ENCODE assay signal across 9 cellular contexts in the genomic region with DNA sequence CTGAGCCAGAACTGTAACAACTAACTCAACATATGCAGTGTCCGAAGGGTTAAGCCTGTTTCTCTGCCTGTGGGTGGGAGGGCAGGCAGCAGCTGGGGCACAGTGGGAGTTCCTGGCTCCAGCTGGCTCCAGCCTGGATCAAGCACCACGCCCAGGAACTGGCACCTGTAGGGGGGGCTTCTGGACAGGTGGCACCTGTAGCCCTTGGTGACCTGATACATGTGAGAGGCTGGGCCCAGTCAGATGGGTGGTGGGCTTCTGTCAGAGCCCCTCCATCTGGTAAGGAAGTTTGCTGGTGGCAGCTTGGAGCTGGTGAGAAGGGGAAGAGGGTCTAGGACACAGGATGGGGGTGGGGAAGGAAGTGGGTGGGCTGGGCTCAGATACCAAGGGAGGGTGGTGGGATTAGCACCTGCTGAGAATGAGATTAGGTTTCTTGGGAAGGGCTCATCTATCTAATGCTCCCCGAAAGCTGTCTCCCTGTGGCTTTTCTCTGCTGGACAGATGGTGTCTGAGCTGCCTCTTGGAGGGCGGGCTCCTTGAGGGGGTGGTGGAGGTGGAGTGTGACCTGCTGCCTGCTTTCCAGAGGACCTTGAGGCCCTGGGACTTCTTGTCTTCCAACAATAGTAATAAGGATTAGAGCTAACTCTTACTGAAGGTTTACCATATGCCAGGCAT. TPM values are rescaled to one million over a fixed set of nuclear protein-coding genes. Genes with fewer than 3 reads are reported as not detected.
DNase-seq lines count a peak whose midpoint lies in the region; ATAC-seq and TF ChIP-seq lines count a peak whose summit lies in the region.
"Had no signal": no experiment of that assay in that cellular context is flagged by ENCODE, and none has a peak within 500 bp of the region (broad histone marks: within the 10 kb centered on the region; RNA-seq: fewer than 3 reads in every experiment).

No MANE protein-coding gene starts in this region.

- H3K27me3 Mint-ChIP-seq in T-helper 17 cell, result no peaks in the 10 kb centered on the region
- H3K27me3 Mint-ChIP-seq: activated B cell treated with CpG ODN at 0.5 μM for 24 hours had no signal

- H3K9ac ChIP-seq in HUES48 (ENCODE audit: low read depth, low read length), result no peak overlapping the region

- no peak overlapping the region for H3K4me3 Mint-ChIP-seq in T-helper 17 cell
- H3K4me3 Mint-ChIP-seq: activated B cell treated with CpG ODN at 0.5 μM for 24 hours had no signal

- H3K79me2 ChIP-seq in ACC112 (ENCODE audit: control insufficient read depth, insufficient read depth, low read length, unreplicated experiment), result peaks cover 83% of the 10 kb centered on the region

- peak overlapping the region; percentile 71 for H3K27ac Mint-ChIP-seq in T-helper 17 cell

- H3K36me3 ChIP-seq in ACC112 (ENCODE audit: insufficient read depth, low read length), result peaks cover 12% of the 10 kb centered on the region; the same call in 1 of the 2 replicates
- H3K36me3 ChIP-seq in HUES48 (ENCODE audit: control insufficient read depth, insufficient read depth, low read length), result 0 out of 2 replicates have a peak, but pooled peaks cover 4% of the 10 kb centered on the region
- peaks cover 50% of the 10 kb centered on the region for H3K36me3 ChIP-seq in lower lobe of right lung

- no peak for DNase-seq in T-helper 17 cell
- no peak for DNase-seq in lower lobe of right lung
- no peak for DNase-seq in NOMO-1 treated with dmso at 0.1 percent for 144 hours (lab: John Stamatoyannopoulos, UW; ENCODE audit: unreplicated experiment)
- DNase-seq in GM03348 (ENCODE audit: low spot score), result no peak
- DNase-seq in NCI-H187 treated with DMSO at 0.1 percent for 48 hours (lab: John Stamatoyannopoulos, UW), result no peak
- DNase-seq: activated B cell treated with CpG ODN at 0.5 μM for 24 hours had no signal

- intact Hi-C loops in lower lobe of right lung (cut with DNase I), result no loop called here

- TF ChIP-seq CTCF in lower lobe of right lung (IDR thresholded peaks at IDR 0.05), result no peak

- ATAC-seq in T-helper 17 cell, result no peak
- no peak for ATAC-seq in lower lobe of right lung
- no peak for ATAC-seq in GM18519 (IDR thresholded peaks at IDR 0.05; ENCODE audit: low FRiP score, unreplicated experiment)

- peak overlapping the region; percentile 87 for H3K27ac ChIP-seq in ACC112 (ENCODE audit: low read depth, low read length)
- peak overlapping the region; percentile 62 for H3K27ac ChIP-seq in HUES48 (ENCODE audit: low read depth, low read length)
- H3K27ac ChIP-seq in lower lobe of right lung, result peak overlapping the region; percentile 69

- H3K4me1 ChIP-seq in ACC112 (ENCODE audit: control insufficient read depth, insufficient read depth, low read length, unreplicated experiment) (peaks cover 54% of the 10 kb centered on the region), HUES48 (ENCODE audit: control insufficient read depth, insufficient read depth, low read length) (peaks cover 25% of the 10 kb centered on the region), lower lobe of right lung (peaks cover 84% of the 10 kb centered on the region)

- no peaks in the 10 kb centered on the region for H3K27me3 ChIP-seq in ACC112 (ENCODE audit: insufficient read depth, low read length)
- H3K27me3 ChIP-seq in HUES48 (ENCODE audit: control insufficient read depth, insufficient read depth, low read length), result no peaks in the 10 kb centered on the region
- H3K27me3 ChIP-seq in lower lobe of right lung (ENCODE audit: low read depth), result no peaks in the 10 kb centered on the region

- H3K9me3 ChIP-seq in HUES48 (ENCODE audit: control insufficient read depth, insufficient read depth, low read length), result no peaks in the 10 kb centered on the region
- no peaks in the 10 kb centered on the region for H3K9me3 ChIP-seq in T-helper 17 cell (ENCODE audit: control insufficient read depth, low read length, poor library complexity, severe bottlenecking)
- H3K9me3 ChIP-seq in lower lobe of right lung, result no peaks in the 10 kb centered on the region

- peaks cover 2% of the 10 kb centered on the region for H3K36me3 Mint-ChIP-seq in T-helper 17 cell (ENCODE audit: low read depth)

- no peak overlapping the region for H2AFZ ChIP-seq in ACC112 (ENCODE audit: low read length, unreplicated experiment)

- peaks cover 44% of the 10 kb centered on the region for H3K4me1 Mint-ChIP-seq in T-helper 17 cell

- H3K4me3 ChIP-seq in ACC112 (ENCODE audit: low read depth, low read length) (no peak overlapping the region), HUES48 (ENCODE audit: low read depth, low read length) (no peak overlapping the region), lower lobe of right lung (no peak overlapping the region)

RNA-seq across cellular contexts. Expression of gene BCL2L1, which starts 28.5 kb away (rescaled TPM):
- total RNA-seq in T-helper 17 cell (10 to 100 TPM; 35.6 to 59.1 TPM), lower lobe of right lung (126 TPM)

RNA-seq across cellular contexts. Expression of gene TPX2, which starts 45.0 kb away (rescaled TPM):
- total RNA-seq in T-helper 17 cell, result 1 to 10 TPM in 1 of 2 donors, under 1 TPM in 1; 0.57 to 2.0 TPM
- 1.9 TPM for total RNA-seq in lower lobe of right lung

RNA-seq across cellular contexts. Expression of gene COX4I2, which starts 56.4 kb away (rescaled TPM):
- total RNA-seq in T-helper 17 cell (not detected), lower lobe of right lung (17.1 TPM)
- total RNA-seq: activated B cell treated with CpG ODN at 0.5 μM for 24 hours had no signal

Comparison
In these comparisons a context has a peak if more than half of its experiments do, and no peak if none do; other contexts are left out.
1. RNA of gene COX4I2, which starts 56.4 kb away (total RNA-seq): 17.1 TPM in lower lobe of right lung (single experiment); not detected in T-helper 17 cell; every median in the first group is over 10 times any median in the second.
2. Peak in every context shown above with its lines, with median percentiles within 50 percentile points of each other: H3K27ac ChIP-seq.